In genomic region chr15:89307046-89307587, GRCh38 we compare ENCODE assay signal across 18 cellular contexts. TPM values are rescaled to one million over a fixed set of nuclear protein-coding genes. Genes with fewer than 3 reads are reported as not detected.
A peak's percentile ranks its signal among the peaks of the same experiment; 100 is the strongest.
DNase-seq lines count a peak whose midpoint lies in the region; ATAC-seq and TF ChIP-seq lines count a peak whose summit lies in the region.
"Had no signal": no experiment of that assay in that cellular context is flagged by ENCODE, and none has a peak within 500 bp of the region (broad histone marks: within the 10 kb centered on the region; RNA-seq: fewer than 3 reads in every experiment).

No MANE protein-coding gene starts in this region.

- POLR2A ChIA-PET in CD8-positive, alpha-beta T cell (lab: Charles Lee): interaction anchor here (0.9 kb wide), 1 partner anchor 27 kb away, joined by 3 read pairs; no protein-coding TSS in a partner anchor

- in situ Hi-C loops in astrocyte of the spinal cord (cut with HindIII; ENCODE audit: low sequenced_read_pairs): no loop called here

- H3K4me1 ChIP-seq in ACC112 (ENCODE audit: control insufficient read depth, insufficient read depth, low read length, unreplicated experiment): peaks cover 12% of the 10 kb centered on the region
- no peaks in the 10 kb centered on the region for H3K4me1 ChIP-seq in CD8-positive, alpha-beta T cell (ENCODE audit: insufficient read depth, low read length)
- H3K4me1 ChIP-seq in endodermal cell (ENCODE audit: control insufficient read depth, insufficient read depth, low read length): no peaks in the 10 kb centered on the region
- H3K4me1 ChIP-seq: Peyer's patch had no signal

- TF ChIP-seq CTCF in HFFc6 (IDR thresholded peaks at IDR 0.05) (no peak), astrocyte of the spinal cord (IDR thresholded peaks at IDR 0.05; ENCODE audit: low read depth, low read length) (no peak), endodermal cell (conservative IDR thresholded peaks at IDR 0.05) (no peak)
- no peak for TF ChIP-seq CTCF in CD8-positive, alpha-beta T cell (IDR thresholded peaks at IDR 0.05)

- no peaks in the 10 kb centered on the region for H3K9me3 ChIP-seq in CD8-positive, alpha-beta T cell (ENCODE audit: low read length)
- no peaks in the 10 kb centered on the region for H3K9me3 ChIP-seq in endodermal cell (ENCODE audit: control insufficient read depth, low read length)
- H3K9me3 ChIP-seq: pancreas, Peyer's patch had no signal

- peaks cover 43% of the 10 kb centered on the region for H3K36me3 ChIP-seq in ACC112 (ENCODE audit: insufficient read depth, low read length)
- no peaks in the 10 kb centered on the region for H3K36me3 ChIP-seq in CD8-positive, alpha-beta T cell (ENCODE audit: insufficient read depth, low read length)
- peaks cover 82% of the 10 kb centered on the region for H3K36me3 ChIP-seq in endodermal cell (ENCODE audit: control insufficient read depth, insufficient read depth, low read length)
- H3K36me3 ChIP-seq: pancreas, Peyer's patch had no signal

- H3K4me3 Mint-ChIP-seq in HFFc6 (peak overlapping the region; percentile 32; the same call in 1 of the 2 replicates), endodermal cell (no peak overlapping the region)
- no peak overlapping the region for H3K4me3 Mint-ChIP-seq in CD8-positive, alpha-beta T cell
- no peak overlapping the region for H3K4me3 Mint-ChIP-seq in stimulated activated effector memory CD8-positive, alpha-beta T cell treated with anti-CD3 and anti-CD28 coated beads, Interleukin-12 subunit alpha, Interleukin-12 subunit beta, amount 100 ng/mL, for 72 hours
- H3K4me3 Mint-ChIP-seq: B cell had no signal

- 97 to 100% methylated on average over 2 of the region's 2 CpGs for WGBS in endodermal cell (ENCODE audit: insufficient coverage in 1 of 2, insufficient read length in 1 of 2), 2 experiments

- CTCF ChIA-PET in CD8-positive, alpha-beta T cell (lab: Charles Lee): no interaction called here

- H3K4me3 ChIP-seq in ACC112 (ENCODE audit: low read depth, low read length) (no peak overlapping the region), astrocyte of the spinal cord (ENCODE audit: low read depth, low read length) (no peak overlapping the region), endodermal cell (ENCODE audit: low read length) (no peak overlapping the region)
- no peak overlapping the region for H3K4me3 ChIP-seq in CD8-positive, alpha-beta T cell (ENCODE audit: low read depth, low read length)
- H3K4me3 ChIP-seq: pancreas, Peyer's patch had no signal

- peak overlapping the region; percentile 53 for H3K27ac ChIP-seq in ACC112 (ENCODE audit: low read depth, low read length)
- no peak overlapping the region for H3K27ac ChIP-seq in CD8-positive, alpha-beta T cell (ENCODE audit: low read depth, low read length)
- no peak overlapping the region for H3K27ac ChIP-seq in endodermal cell (ENCODE audit: low read depth, low read length)
- H3K27ac ChIP-seq: pancreas, Peyer's patch had no signal

- H3K9me3 Mint-ChIP-seq in HFFc6: 0 out of 2 replicates have a peak, but pooled peaks cover 4% of the 10 kb centered on the region
- no peaks in the 10 kb centered on the region for H3K9me3 Mint-ChIP-seq in CD8-positive, alpha-beta T cell
- H3K9me3 Mint-ChIP-seq in endodermal cell: no peaks in the 10 kb centered on the region
- no peaks in the 10 kb centered on the region for H3K9me3 Mint-ChIP-seq in stimulated activated effector memory CD8-positive, alpha-beta T cell treated with anti-CD3 and anti-CD28 coated beads, Interleukin-12 subunit alpha, Interleukin-12 subunit beta, amount 100 ng/mL, for 72 hours

- peaks cover 61% of the 10 kb centered on the region for H3K4me1 Mint-ChIP-seq in HFFc6 (ENCODE audit: low read depth)
- no peaks in the 10 kb centered on the region for H3K4me1 Mint-ChIP-seq in CD8-positive, alpha-beta T cell (ENCODE audit: low read depth)
- H3K4me1 Mint-ChIP-seq in endodermal cell: no peaks in the 10 kb centered on the region
- peaks cover 7% of the 10 kb centered on the region for H3K4me1 Mint-ChIP-seq in stimulated activated effector memory CD8-positive, alpha-beta T cell treated with anti-CD3 and anti-CD28 coated beads, Interleukin-12 subunit alpha, Interleukin-12 subunit beta, amount 100 ng/mL, for 72 hours

- H3K79me2 ChIP-seq in ACC112 (ENCODE audit: control insufficient read depth, insufficient read depth, low read length, unreplicated experiment): no peaks in the 10 kb centered on the region

- H3K27ac Mint-ChIP-seq in HFFc6 (peak overlapping the region; percentile 83), endodermal cell (no peak overlapping the region)
- H3K27ac Mint-ChIP-seq in CD8-positive, alpha-beta T cell: no peak overlapping the region
- no peak overlapping the region for H3K27ac Mint-ChIP-seq in stimulated activated effector memory CD8-positive, alpha-beta T cell treated with anti-CD3 and anti-CD28 coated beads, Interleukin-12 subunit alpha, Interleukin-12 subunit beta, amount 100 ng/mL, for 72 hours
- H3K27ac Mint-ChIP-seq: B cell had no signal

- ATAC-seq in CD8-positive, alpha-beta T cell: no peak
- no peak for ATAC-seq in HG02678 (IDR thresholded peaks at IDR 0.05; ENCODE audit: unreplicated experiment)
- no peak for ATAC-seq in stimulated activated effector memory CD8-positive, alpha-beta T cell treated with anti-CD3 and anti-CD28 coated beads, Interleukin-12 subunit alpha, Interleukin-12 subunit beta, amount 100 ng/mL, for 72 hours

- H3K36me3 Mint-ChIP-seq in HFFc6 (ENCODE audit: low read depth): peaks cover 36% of the 10 kb centered on the region
- H3K36me3 Mint-ChIP-seq in CD8-positive, alpha-beta T cell: peaks cover 5% of the 10 kb centered on the region
- H3K36me3 Mint-ChIP-seq in endodermal cell (ENCODE audit: low read depth): peaks cover 71% of the 10 kb centered on the region
- peaks cover 98% of the 10 kb centered on the region for H3K36me3 Mint-ChIP-seq in stimulated activated effector memory CD8-positive, alpha-beta T cell treated with anti-CD3 and anti-CD28 coated beads, Interleukin-12 subunit alpha, Interleukin-12 subunit beta, amount 100 ng/mL, for 72 hours

- peak; percentile 50 for DNase-seq in HFFc6
- peak; percentile 53 for DNase-seq in astrocyte of the spinal cord (ENCODE audit: low read depth, low spot score)
- peak; percentile 49 for DNase-seq in hepatic stellate cell (ENCODE audit: low spot score)
- DNase-seq in CD8-positive, alpha-beta T cell: no peak
- DNase-seq in endodermal cell: no peak
- no peak for DNase-seq in stimulated activated effector memory CD8-positive, alpha-beta T cell treated with anti-CD3 and anti-CD28 coated beads, Interleukin-12 subunit alpha, Interleukin-12 subunit beta, amount 100 ng/mL, for 72 hours (ENCODE audit: low spot score in 2 of 2)
- DNase-seq: activated gamma-delta T cell treated with Interleukin-2 at 50 U/mL for 16 hours; KBM-7; mesendoderm; NCI-H146; NCI-H524; pancreas; Peyer's patch; stimulated activated CD4-positive, alpha-beta T cell treated with anti-CD3 and anti-CD28 coated beads, Interleukin-1b, Interleukin-23, amount 100 ng/mL, for 48 hours; stimulated activated CD8-positive, alpha-beta memory T cell treated with anti-CD3 and anti-CD28 coated beads, Interleukin-4, amount 100 ng/mL, for 48 hours had no signal

- no peak overlapping the region for H3K9ac ChIP-seq in endodermal cell (ENCODE audit: extremely low read depth, low read length, poor library complexity, severe bottlenecking)

- H3K27me3 ChIP-seq in ACC112 (ENCODE audit: insufficient read depth, low read length) (no peaks in the 10 kb centered on the region), endodermal cell (ENCODE audit: control insufficient read depth, insufficient read depth, low read length, poor library complexity, severe bottlenecking) (no peaks in the 10 kb centered on the region)
- H3K27me3 ChIP-seq in CD8-positive, alpha-beta T cell (ENCODE audit: insufficient read depth, low read length): no peaks in the 10 kb centered on the region
- H3K27me3 ChIP-seq: pancreas, Peyer's patch had no signal

- intact Hi-C loops in CD8-positive, alpha-beta T cell (cut with DNase I, micrococcal nuclease): no loop called here

- no peak overlapping the region for H2AFZ ChIP-seq in ACC112 (ENCODE audit: low read length, unreplicated experiment)

- H3K27me3 Mint-ChIP-seq in HFFc6 (ENCODE audit: insufficient read depth) (no peaks in the 10 kb centered on the region; the same call in none of the 2 replicates), endodermal cell (ENCODE audit: insufficient read depth) (no peaks in the 10 kb centered on the region)
- no peaks in the 10 kb centered on the region for H3K27me3 Mint-ChIP-seq in CD8-positive, alpha-beta T cell (ENCODE audit: low read depth)
- H3K27me3 Mint-ChIP-seq: B cell had no signal

RNA-seq across cellular contexts. Expression of gene POLG, which starts 27.5 kb away (rescaled TPM):
- total RNA-seq in HFFc6 (2021; fragmentation: NEBNext Ultra II Directional; extraction: Animal tissue kit (Norgen Biotek cat#: 25700)): 10 to 100 TPM; 33.1 to 48.3 (median 35.2) TPM
- total RNA-seq in CD8-positive, alpha-beta T cell: 100 to 1,000 TPM; 147 to 158 TPM
- 10 to 100 TPM; 55.3 to 60.2 TPM for total RNA-seq in endodermal cell
- 39.6 TPM for polyA plus RNA-seq in endodermal cell (2013, experiment 1 of 2)
- polyA plus RNA-seq in endodermal cell (2013, experiment 2 of 2): 40.7 TPM

Comparison
In these comparisons a context has a peak if more than half of its experiments do, and no peak if none do; other contexts are left out.
1. DNase-seq: peak in HFFc6 (single experiment), astrocyte of the spinal cord (single experiment) and hepatic stellate cell (single experiment); none in CD8-positive, alpha-beta T cell (0 of 7), endodermal cell (single experiment) and stimulated activated effector memory CD8-positive, alpha-beta T cell treated with anti-CD3 and anti-CD28 coated beads, Interleukin-12 subunit alpha, Interleukin-12 subunit beta, amount 100 ng/mL, for 72 hours (0 of 2).